8 cellular contexts compared by ENCODE assay signal in the genomic region with DNA sequence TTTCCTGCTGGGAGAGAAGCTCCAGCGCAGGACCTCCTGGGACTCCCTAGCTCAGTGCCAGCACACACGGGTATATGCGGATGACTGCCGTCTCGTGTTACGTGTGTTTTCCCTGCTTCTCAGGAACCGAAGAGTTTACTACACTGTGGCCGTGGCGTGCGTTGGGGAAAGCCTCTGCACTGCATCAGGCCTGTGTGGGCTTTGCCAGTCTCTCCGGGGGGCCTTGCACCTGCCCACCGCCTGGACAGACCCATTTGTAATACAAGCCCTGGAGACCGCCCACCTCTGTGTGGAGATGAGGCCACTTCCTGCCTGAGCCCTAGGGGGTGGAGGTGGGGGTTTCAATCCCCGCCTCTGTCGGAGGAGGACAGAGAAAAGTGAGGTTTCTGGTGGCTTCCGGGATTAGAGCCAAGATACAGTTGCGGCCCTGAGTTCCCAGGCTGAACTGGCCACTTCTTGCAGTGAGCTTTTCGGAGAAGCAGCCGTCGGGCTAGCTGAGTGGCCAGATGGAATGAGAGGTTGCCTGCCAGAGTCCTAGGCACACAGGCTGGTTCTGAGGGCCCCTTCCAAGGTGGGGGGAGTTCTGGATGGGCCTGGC. TPM values are rescaled to one million over a fixed set of nuclear protein-coding genes. Genes with fewer than 3 reads are reported as not detected.
A peak's percentile ranks its signal among the peaks of the same experiment; 100 is the strongest.
DNase-seq lines count a peak whose midpoint lies in the region; ATAC-seq and TF ChIP-seq lines count a peak whose summit lies in the region.

No MANE protein-coding gene starts in this region.

- peak overlapping the region; percentile 79 to 92 (median 88) for H3K27ac Mint-ChIP-seq in CD4-positive, alpha-beta memory T cell
- H3K27ac Mint-ChIP-seq in activated naive CD8-positive, alpha-beta T cell treated with anti-CD3 and anti-CD28 coated beads, Interleukin-2, amount 10 ng/mL, durations not matched to agents 7 days and 5 days = peak overlapping the region; percentile 97
- peak overlapping the region; percentile 96 to 99 for H3K27ac Mint-ChIP-seq in natural killer cell

- ATAC-seq in GM19043 (IDR thresholded peaks at IDR 0.05; ENCODE audit: low read depth, unreplicated experiment) = peak; percentile 43
- peak; percentile 55 for ATAC-seq in HG03108 (IDR thresholded peaks at IDR 0.05; ENCODE audit: unreplicated experiment)
- peak; percentile 68 for ATAC-seq in activated naive CD8-positive, alpha-beta T cell treated with anti-CD3 and anti-CD28 coated beads, Interleukin-2, amount 10 ng/mL, durations not matched to agents 7 days and 5 days (ENCODE audit: low read depth)
- ATAC-seq in natural killer cell = peak; percentile 51 to 66 (median 57)

- H3K36me3 Mint-ChIP-seq in CD4-positive, alpha-beta memory T cell = peaks cover 0 to 6% of the 10 kb centered on the region in 2 donors
- peaks cover 11% of the 10 kb centered on the region for H3K36me3 Mint-ChIP-seq in activated naive CD8-positive, alpha-beta T cell treated with anti-CD3 and anti-CD28 coated beads, Interleukin-2, amount 10 ng/mL, durations not matched to agents 7 days and 5 days
- H3K36me3 Mint-ChIP-seq in natural killer cell = no peaks in the 10 kb centered on the region

- DNase-seq in CD4-positive, alpha-beta memory T cell = peak in 3 of 5 donors; percentile 21 to 52 (median 30)
- peak; percentile 10 for DNase-seq in NCI-H748 treated with DMSO at 0.1 percent for 48 hours (lab: John Stamatoyannopoulos, UW)
- DNase-seq in activated naive CD8-positive, alpha-beta T cell treated with anti-CD3 and anti-CD28 coated beads, Interleukin-2, amount 10 ng/mL, durations not matched to agents 7 days and 5 days = peak; percentile 68
- peak; percentile 62 for DNase-seq in natural killer cell
- no peak for DNase-seq in esophagus squamous epithelium (lab: John Stamatoyannopoulos, UW)
- no peak for DNase-seq in NCI-H82 treated with DMSO at 0.1 percent for 48 hours (lab: John Stamatoyannopoulos, UW; ENCODE audit: unreplicated experiment)

- CTCF ChIA-PET in CD4-positive, alpha-beta memory T cell (lab: Charles Lee; ENCODE audit: partially characterized antibody) = interaction anchor here (1.0 to 3.7 kb wide), 6 partner anchors 12 to 142 kb away, joined by 3 to 31 read pairs (median 8); no protein-coding TSS in a partner anchor

- no peak for TF ChIP-seq POLR2A in esophagus squamous epithelium (IDR thresholded peaks at IDR 0.05)

- peak overlapping the region; percentile 16 for H3K27ac ChIP-seq in CD4-positive, alpha-beta memory T cell (ENCODE audit: low read depth, low read length)
- H3K27ac ChIP-seq in esophagus squamous epithelium = peak overlapping the region in 2 of 4 donors; percentile 47 to 75

- H3K27me3 ChIP-seq in CD4-positive, alpha-beta memory T cell (ENCODE audit: insufficient read depth, low read length) = no peaks in the 10 kb centered on the region
- no peaks in the 10 kb centered on the region for H3K27me3 ChIP-seq in esophagus squamous epithelium

- peaks cover 0 to 5% (median 4%) of the 10 kb centered on the region in 8 donors for H3K9me3 Mint-ChIP-seq in CD4-positive, alpha-beta memory T cell
- no peaks in the 10 kb centered on the region for H3K9me3 Mint-ChIP-seq in activated naive CD8-positive, alpha-beta T cell treated with anti-CD3 and anti-CD28 coated beads, Interleukin-2, amount 10 ng/mL, durations not matched to agents 7 days and 5 days
- no peaks in the 10 kb centered on the region for H3K9me3 Mint-ChIP-seq in natural killer cell

- peak overlapping the region in 1 of 2 donors; percentile 17 for H3K4me3 ChIP-seq in CD4-positive, alpha-beta memory T cell (ENCODE audit: low read length in 2 of 2)
- peak overlapping the region in 1 of 4 donors; percentile 21 for H3K4me3 ChIP-seq in esophagus squamous epithelium

- TF ChIP-seq CTCF in natural killer cell (IDR thresholded peaks at IDR 0.05) (no peak), esophagus squamous epithelium (IDR thresholded peaks at IDR 0.05) (no peak)

- H3K4me1 ChIP-seq in CD4-positive, alpha-beta memory T cell (ENCODE audit: insufficient read depth, low read length) = peaks cover 47% of the 10 kb centered on the region
- H3K4me1 ChIP-seq in esophagus squamous epithelium = peaks cover 8 to 64% (median 27%) of the 10 kb centered on the region in 3 donors

- peak overlapping the region; percentile 33 to 82 (median 72) for H3K4me3 Mint-ChIP-seq in CD4-positive, alpha-beta memory T cell
- peak overlapping the region; percentile 86 for H3K4me3 Mint-ChIP-seq in activated naive CD8-positive, alpha-beta T cell treated with anti-CD3 and anti-CD28 coated beads, Interleukin-2, amount 10 ng/mL, durations not matched to agents 7 days and 5 days
- peak overlapping the region; percentile 95 for H3K4me3 Mint-ChIP-seq in natural killer cell

- H3K36me3 ChIP-seq in CD4-positive, alpha-beta memory T cell (ENCODE audit: insufficient read depth, low read length) = no peaks in the 10 kb centered on the region
- no peaks in the 10 kb centered on the region for H3K36me3 ChIP-seq in esophagus squamous epithelium

- no peaks in the 10 kb centered on the region for H3K27me3 Mint-ChIP-seq in CD4-positive, alpha-beta memory T cell
- H3K27me3 Mint-ChIP-seq in activated naive CD8-positive, alpha-beta T cell treated with anti-CD3 and anti-CD28 coated beads, Interleukin-2, amount 10 ng/mL, durations not matched to agents 7 days and 5 days = no peaks in the 10 kb centered on the region
- H3K27me3 Mint-ChIP-seq in natural killer cell (ENCODE audit: low read depth in 2 of 2) = peaks cover 0 to 3% of the 10 kb centered on the region in 2 donors

- peaks cover 34 to 73% (median 54%) of the 10 kb centered on the region in 4 donors for H3K4me1 Mint-ChIP-seq in CD4-positive, alpha-beta memory T cell
- peaks cover 56% of the 10 kb centered on the region for H3K4me1 Mint-ChIP-seq in activated naive CD8-positive, alpha-beta T cell treated with anti-CD3 and anti-CD28 coated beads, Interleukin-2, amount 10 ng/mL, durations not matched to agents 7 days and 5 days
- H3K4me1 Mint-ChIP-seq in natural killer cell = peaks cover 89 to 98% of the 10 kb centered on the region in 2 donors

- H3K9me3 ChIP-seq in CD4-positive, alpha-beta memory T cell (ENCODE audit: control insufficient read depth in 1 of 2, low read length in 2 of 2) = no peaks in the 10 kb centered on the region
- H3K9me3 ChIP-seq in esophagus squamous epithelium = no peaks in the 10 kb centered on the region

- POLR2A ChIA-PET in CD4-positive, alpha-beta memory T cell (lab: Charles Lee; ENCODE audit: partially characterized antibody) = interaction anchor here (1.2 to 5.1 kb wide), 3 partner anchors 11 to 43 kb away, joined by 3 to 51 read pairs (median 37); a partner anchor contains a TSS
- POLR2A ChIA-PET in activated naive CD8-positive, alpha-beta T cell treated with anti-CD3 and anti-CD28 coated beads, Interleukin-2, amount 10 ng/mL, durations not matched to agents 7 days and 5 days (lab: Charles Lee) = interaction anchor here (0.6 to 6.2 kb wide), 6 partner anchors 12 to 580 kb away, joined by 3 to 81 read pairs (median 3); no protein-coding TSS in a partner anchor

- 60 to 89% methylated on average over 3 to 9 of the region's 20 CpGs for WGBS in esophagus squamous epithelium, 2 donors

- intact Hi-C loops in CD4-positive, alpha-beta memory T cell (cut with micrococcal nuclease) = loop anchor here (2.0 kb wide), 1 partner anchor 15 kb away; no protein-coding TSS in a partner anchor
- intact Hi-C loops in natural killer cell (cut with micrococcal nuclease) (loop anchor here (5.0 kb wide), 1 partner anchor 47 kb away; no protein-coding TSS in a partner anchor), esophagus squamous epithelium (cut with DNase I) (no loop called here)

RNA-seq across cellular contexts. Expression of a gene that starts 43.4 kb away (rescaled TPM):
- 10 to 100 TPM; 24.1 to 25.0 TPM for total RNA-seq in CD4-positive, alpha-beta memory T cell
- polyA plus RNA-seq in CD4-positive, alpha-beta memory T cell = 1 to 10 TPM in 1 of 2 donors, under 1 TPM in 1; 0.23 to 2.1 TPM
- 10 to 100 TPM; 60.9 to 62.5 TPM for total RNA-seq in activated naive CD8-positive, alpha-beta T cell treated with anti-CD3 and anti-CD28 coated beads, Interleukin-2, amount 10 ng/mL, durations not matched to agents 7 days and 5 days
- total RNA-seq in natural killer cell (100 to 1,000 TPM; 232 to 277 (median 233) TPM), esophagus squamous epithelium (10 to 100 TPM; 24.6 to 33.6 (median 28.9) TPM)

Comparison
In these comparisons a context has a peak if more than half of its experiments do, and no peak if none do; other contexts are left out.
1. DNase-seq: peak in CD4-positive, alpha-beta memory T cell (3 of 5), NCI-H748 treated with DMSO at 0.1 percent for 48 hours (single experiment), activated naive CD8-positive, alpha-beta T cell treated with anti-CD3 and anti-CD28 coated beads, Interleukin-2, amount 10 ng/mL, durations not matched to agents 7 days and 5 days (single experiment) and natural killer cell (single experiment); none in esophagus squamous epithelium (single experiment) and NCI-H82 treated with DMSO at 0.1 percent for 48 hours (single experiment).
2. Peak in every context shown above with its lines, with median percentiles within 50 percentile points of each other: H3K27ac Mint-ChIP-seq, H3K4me3 Mint-ChIP-seq and ATAC-seq.